In genomic region chrX:154000051-154000450, GRCh38 we compare ENCODE assay signal across 3 cellular contexts.
TF ChIP-seq lines count a peak whose summit lies in the region.

No MANE protein-coding gene starts in this region.

TF ChIP-seq in SK-N-SH, 30 proteins besides CTCF, POLR2A, EP300 and RAD21 (continued from another document):
- TF ChIP-seq FOXM1 (IDR thresholded peaks at IDR 0.05; ENCODE audit: low read depth) (no peak), YY1 (IDR thresholded peaks at IDR 0.05; ENCODE audit: low read depth) (no peak), FOXJ3 (CRISPR knock-in tag; IDR thresholded peaks at IDR 0.05) (no peak), TCF12 (IDR thresholded peaks at IDR 0.05) (no peak), NFIC (IDR thresholded peaks at IDR 0.05; ENCODE audit: borderline replicate concordance) (no peak), EZH2phosphoT487 (IDR thresholded peaks at IDR 0.05; ENCODE audit: borderline replicate concordance, low read depth) (no peak), TAF1 (IDR thresholded peaks at IDR 0.05; ENCODE audit: borderline replicate concordance, low read depth, low read length) (no peak), MEF2A (IDR thresholded peaks at IDR 0.05; ENCODE audit: borderline replicate concordance, low read depth) (no peak), POLR2AphosphoS5 (IDR thresholded peaks at IDR 0.05; ENCODE audit: low read depth, low read length) (no peak), GATA2 (CRISPR knock-in tag; IDR thresholded peaks at IDR 0.05) (no peak), SMC3 (IDR thresholded peaks at IDR 0.05; ENCODE audit: low read depth, low read length) (no peak), CHD2 (IDR thresholded peaks at IDR 0.05; ENCODE audit: low read length, partially characterized antibody) (no peak)
- TF ChIP-seq, protein P1, sequence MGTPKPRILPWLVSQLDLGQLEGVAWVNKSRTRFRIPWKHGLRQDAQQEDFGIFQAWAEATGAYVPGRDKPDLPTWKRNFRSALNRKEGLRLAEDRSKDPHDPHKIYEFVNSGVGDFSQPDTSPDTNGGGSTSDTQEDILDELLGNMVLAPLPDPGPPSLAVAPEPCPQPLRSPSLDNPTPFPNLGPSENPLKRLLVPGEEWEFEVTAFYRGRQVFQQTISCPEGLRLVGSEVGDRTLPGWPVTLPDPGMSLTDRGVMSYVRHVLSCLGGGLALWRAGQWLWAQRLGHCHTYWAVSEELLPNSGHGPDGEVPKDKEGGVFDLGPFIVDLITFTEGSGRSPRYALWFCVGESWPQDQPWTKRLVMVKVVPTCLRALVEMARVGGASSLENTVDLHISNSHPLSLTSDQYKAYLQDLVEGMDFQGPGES (IDR thresholded peaks at IDR 0.05; ENCODE audit: low read depth, low read length) = no peak

TF ChIP-seq in SK-N-SH treated with all-trans-retinoic acid at 6 μM for 48 hours, 23 proteins besides CTCF, POLR2A, EP300 and RAD21 (continued from another document):
- no peak for TF ChIP-seq CREB5 (CRISPR knock-in tag; IDR thresholded peaks at IDR 0.05; ENCODE audit: low read depth)
- TF ChIP-seq RARB (CRISPR knock-in tag; IDR thresholded peaks at IDR 0.05) = no peak
- TF ChIP-seq ZNF70 (CRISPR knock-in tag; IDR thresholded peaks at IDR 0.05) = no peak
- no peak for TF ChIP-seq ISL1 (CRISPR knock-in tag; IDR thresholded peaks at IDR 0.05)
- TF ChIP-seq ZC3H10 (CRISPR knock-in tag; IDR thresholded peaks at IDR 0.05) = no peak
- no peak for TF ChIP-seq TCF4 (CRISPR knock-in tag; IDR thresholded peaks at IDR 0.05; ENCODE audit: borderline replicate concordance)
- TF ChIP-seq ESRRG (CRISPR knock-in tag; IDR thresholded peaks at IDR 0.05) = no peak
- TF ChIP-seq BACH2 (CRISPR knock-in tag; IDR thresholded peaks at IDR 0.05; ENCODE audit: borderline replicate concordance) = no peak
- TF ChIP-seq ZFP30 (CRISPR knock-in tag; IDR thresholded peaks at IDR 0.05) = no peak
- no peak for TF ChIP-seq TSHZ2 (CRISPR knock-in tag; IDR thresholded peaks at IDR 0.05)
- TF ChIP-seq, protein P2, sequence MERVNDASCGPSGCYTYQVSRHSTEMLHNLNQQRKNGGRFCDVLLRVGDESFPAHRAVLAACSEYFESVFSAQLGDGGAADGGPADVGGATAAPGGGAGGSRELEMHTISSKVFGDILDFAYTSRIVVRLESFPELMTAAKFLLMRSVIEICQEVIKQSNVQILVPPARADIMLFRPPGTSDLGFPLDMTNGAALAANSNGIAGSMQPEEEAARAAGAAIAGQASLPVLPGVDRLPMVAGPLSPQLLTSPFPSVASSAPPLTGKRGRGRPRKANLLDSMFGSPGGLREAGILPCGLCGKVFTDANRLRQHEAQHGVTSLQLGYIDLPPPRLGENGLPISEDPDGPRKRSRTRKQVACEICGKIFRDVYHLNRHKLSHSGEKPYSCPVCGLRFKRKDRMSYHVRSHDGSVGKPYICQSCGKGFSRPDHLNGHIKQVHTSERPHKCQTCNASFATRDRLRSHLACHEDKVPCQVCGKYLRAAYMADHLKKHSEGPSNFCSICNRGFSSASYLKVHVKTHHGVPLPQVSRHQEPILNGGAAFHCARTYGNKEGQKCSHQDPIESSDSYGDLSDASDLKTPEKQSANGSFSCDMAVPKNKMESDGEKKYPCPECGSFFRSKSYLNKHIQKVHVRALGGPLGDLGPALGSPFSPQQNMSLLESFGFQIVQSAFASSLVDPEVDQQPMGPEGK (CRISPR knock-in tag; IDR thresholded peaks at IDR 0.05; ENCODE audit: borderline replicate concordance) = no peak
- TF ChIP-seq CSDC2 (CRISPR knock-in tag; IDR thresholded peaks at IDR 0.05) = no peak

TF ChIP-seq in WTC11, 78 proteins besides CTCF, POLR2A, EP300 and RAD21:
- TF ChIP-seq USF1 (CRISPR knock-in tag; IDR thresholded peaks at IDR 0.05) (no peak), MLX (CRISPR knock-in tag; IDR thresholded peaks at IDR 0.05) (no peak), NFE2L1 (CRISPR knock-in tag; IDR thresholded peaks at IDR 0.05) (no peak)
TF ChIP-seq in WTC11: peak in this region for 0.
